In the genomic region with DNA sequence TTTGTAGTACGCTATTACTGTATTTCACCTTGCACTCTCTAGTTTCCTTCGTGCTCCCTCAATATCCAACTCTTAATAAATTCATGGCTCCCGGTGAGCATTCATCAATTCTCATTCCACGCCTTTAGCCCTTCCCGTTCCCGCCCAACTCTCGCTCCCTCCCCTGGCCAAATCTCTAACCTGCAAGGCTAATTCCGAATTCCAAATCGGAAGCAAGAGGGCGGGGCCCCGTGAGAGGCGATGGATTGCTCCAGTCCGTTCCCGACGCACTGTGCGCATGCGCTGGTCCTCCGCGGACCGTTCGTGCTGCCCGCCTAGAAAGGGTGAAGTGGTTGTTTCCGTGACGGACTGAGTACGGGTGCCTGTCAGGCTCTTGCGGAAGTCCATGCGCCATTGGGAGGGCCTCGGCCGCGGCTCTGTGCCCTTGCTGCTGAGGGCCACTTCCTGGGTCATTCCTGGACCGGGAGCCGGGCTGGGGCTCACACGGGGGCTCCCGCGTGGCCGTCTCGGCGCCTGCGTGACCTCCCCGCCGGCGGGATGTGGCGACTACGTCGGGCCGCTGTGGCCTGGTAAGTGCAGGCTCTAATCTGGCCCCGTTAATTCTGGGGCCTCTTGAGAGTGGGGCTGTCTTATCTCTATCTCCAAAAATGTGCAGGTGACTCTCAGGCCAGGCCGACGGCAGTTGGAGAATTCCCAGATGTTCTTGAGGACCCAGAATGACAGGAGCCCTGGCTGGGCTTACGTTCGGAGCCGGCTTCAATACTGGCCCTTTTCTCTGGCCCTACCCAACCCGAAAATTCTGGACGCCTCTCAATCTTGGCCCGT, we compare ENCODE assay signal across 8 cellular contexts. TPM values are rescaled to one million over a fixed set of nuclear protein-coding genes. Genes with fewer than 3 reads are reported as not detected.
DNase-seq lines count a peak whose midpoint lies in the region; ATAC-seq lines count a peak whose summit lies in the region.

A gene with protein sequence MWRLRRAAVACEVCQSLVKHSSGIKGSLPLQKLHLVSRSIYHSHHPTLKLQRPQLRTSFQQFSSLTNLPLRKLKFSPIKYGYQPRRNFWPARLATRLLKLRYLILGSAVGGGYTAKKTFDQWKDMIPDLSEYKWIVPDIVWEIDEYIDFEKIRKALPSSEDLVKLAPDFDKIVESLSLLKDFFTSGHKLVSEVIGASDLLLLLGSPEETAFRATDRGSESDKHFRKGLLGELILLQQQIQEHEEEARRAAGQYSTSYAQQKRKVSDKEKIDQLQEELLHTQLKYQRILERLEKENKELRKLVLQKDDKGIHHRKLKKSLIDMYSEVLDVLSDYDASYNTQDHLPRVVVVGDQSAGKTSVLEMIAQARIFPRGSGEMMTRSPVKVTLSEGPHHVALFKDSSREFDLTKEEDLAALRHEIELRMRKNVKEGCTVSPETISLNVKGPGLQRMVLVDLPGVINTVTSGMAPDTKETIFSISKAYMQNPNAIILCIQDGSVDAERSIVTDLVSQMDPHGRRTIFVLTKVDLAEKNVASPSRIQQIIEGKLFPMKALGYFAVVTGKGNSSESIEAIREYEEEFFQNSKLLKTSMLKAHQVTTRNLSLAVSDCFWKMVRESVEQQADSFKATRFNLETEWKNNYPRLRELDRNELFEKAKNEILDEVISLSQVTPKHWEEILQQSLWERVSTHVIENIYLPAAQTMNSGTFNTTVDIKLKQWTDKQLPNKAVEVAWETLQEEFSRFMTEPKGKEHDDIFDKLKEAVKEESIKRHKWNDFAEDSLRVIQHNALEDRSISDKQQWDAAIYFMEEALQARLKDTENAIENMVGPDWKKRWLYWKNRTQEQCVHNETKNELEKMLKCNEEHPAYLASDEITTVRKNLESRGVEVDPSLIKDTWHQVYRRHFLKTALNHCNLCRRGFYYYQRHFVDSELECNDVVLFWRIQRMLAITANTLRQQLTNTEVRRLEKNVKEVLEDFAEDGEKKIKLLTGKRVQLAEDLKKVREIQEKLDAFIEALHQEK (plus strand): TSS at position 368 of the 825 bp plus-strand sequence. CDS start 170 bp downstream, at position 538.

- H3K27me3 ChIP-seq in effector memory CD4-positive, alpha-beta T cell (replicated peaks; ENCODE audit: control insufficient read depth, insufficient read depth, low read length, poor library complexity, severe bottlenecking): no peaks in the 10 kb centered on the region

- H3K4me1 ChIP-seq in effector memory CD4-positive, alpha-beta T cell (ENCODE audit: control insufficient read depth, insufficient read depth, low read length, poor library complexity, severe bottlenecking): peaks cover 16% of the 10 kb centered on the region

- peak within 1 kb of the TSS; percentile 71 for H3K27ac ChIP-seq in effector memory CD4-positive, alpha-beta T cell (ENCODE audit: insufficient read depth, low read length, poor library complexity, severe bottlenecking)

- peak; percentile 97 for DNase-seq in COLO668 (lab: John Stamatoyannopoulos, UW; ENCODE audit: unreplicated experiment)
- peak; percentile 99 for DNase-seq in HT1080 (ENCODE audit: low read depth)
- peak; percentile 97 to 98 for DNase-seq in NOMO-1 (lab: John Stamatoyannopoulos, UW; ENCODE audit: unreplicated experiment in 2 of 2)
- DNase-seq in effector memory CD4-positive, alpha-beta T cell: peak; percentile 77 to 87 (median 82)
- peak; percentile 98 for DNase-seq in medulla oblongata (ENCODE audit: extremely low spot score)
- peak; percentile 84 for DNase-seq in stimulated activated CD8-positive, alpha-beta memory T cell treated with anti-CD3 and anti-CD28 coated beads, Interleukin-12 subunit alpha, Interleukin-12 subunit beta, amount 100 ng/mL, for 1 hour (ENCODE audit: low read depth)

- POLR2A ChIA-PET in activated CD8-positive, alpha-beta memory T cell treated with anti-CD3 and anti-CD28 coated beads for 36 hours (lab: Charles Lee): no interaction called here

- peak; percentile 97 for ATAC-seq in GM21360 (IDR thresholded peaks at IDR 0.05; ENCODE audit: unreplicated experiment)

- H3K9me3 ChIP-seq in effector memory CD4-positive, alpha-beta T cell (ENCODE audit: control insufficient read depth, low read length): no peaks in the 10 kb centered on the region

- peak within 1 kb of the TSS; percentile 96 for H3K4me3 ChIP-seq in effector memory CD4-positive, alpha-beta T cell (ENCODE audit: insufficient read depth, low read depth, low read length, poor library complexity, severe bottlenecking)

- CTCF ChIA-PET in activated CD8-positive, alpha-beta memory T cell treated with anti-CD3 and anti-CD28 coated beads for 36 hours (lab: Charles Lee): interaction anchor here (1.3 kb wide), 1 partner anchor 20 kb away, joined by 3 read pairs; no protein-coding TSS in a partner anchor

- H3K36me3 ChIP-seq in effector memory CD4-positive, alpha-beta T cell (ENCODE audit: control insufficient read depth, insufficient read depth, low read length): no peaks in the 10 kb centered on the region

RNA-seq across cellular contexts. Expression of the gene that starts here (rescaled TPM):
- 77.0 and 89.7 TPM in 2 replicates for total RNA-seq in HT1080 (2014; rRNA removed; shearing (Covaris generic))
- 46.9 and 65.8 TPM in 2 replicates for polyA plus RNA-seq in HT1080 (2015; cell fraction: cytosol; rRNA removed)
- 76.4 and 92.0 TPM in 2 replicates for polyA plus RNA-seq in HT1080 (2015; cell fraction: nucleus; rRNA removed)
- 10 to 100 TPM; 85.2 to 94.0 TPM for total RNA-seq in activated CD8-positive, alpha-beta memory T cell treated with anti-CD3 and anti-CD28 coated beads for 36 hours

Comparison
In these comparisons a context has a peak if more than half of its experiments do, and no peak if none do; other contexts are left out.
1. Peak in every context shown above with its lines: DNase-seq, ATAC-seq, H3K4me3 ChIP-seq and H3K27ac ChIP-seq.